10 cellular contexts compared by ENCODE assay signal in the genomic region with DNA sequence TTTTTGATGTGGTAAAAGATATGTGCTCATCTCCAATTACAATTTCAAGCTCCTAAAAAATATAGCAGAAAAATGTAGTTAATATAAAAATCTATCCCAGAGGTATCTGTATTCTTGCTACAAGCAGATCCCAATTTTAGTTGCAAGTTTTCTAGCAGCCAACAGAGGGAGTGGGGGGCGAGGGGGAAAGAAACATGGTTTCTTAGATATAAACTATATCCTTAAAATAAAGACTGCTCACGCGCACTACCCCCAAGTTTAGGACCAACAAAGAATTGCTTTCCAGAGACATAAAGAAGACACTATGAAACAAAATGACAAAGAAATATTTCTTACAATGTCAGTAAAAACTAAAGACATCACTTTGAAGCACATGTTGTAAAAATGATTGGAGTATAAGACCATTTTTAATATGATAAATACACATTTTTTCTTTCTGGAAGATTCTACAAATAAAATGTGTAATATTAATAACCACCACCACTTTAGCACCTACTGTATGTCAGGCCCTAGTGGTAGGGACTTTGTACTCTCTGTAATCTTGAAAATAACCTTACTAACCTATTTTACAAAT.
DNase-seq lines count a peak whose midpoint lies in the region; ATAC-seq and TF ChIP-seq lines count a peak whose summit lies in the region.
"Had no signal": no experiment of that assay in that cellular context is flagged by ENCODE, and none has a peak within 500 bp of the region (broad histone marks: within the 10 kb centered on the region; RNA-seq: fewer than 3 reads in every experiment).

No MANE protein-coding gene starts in this region.

- ATAC-seq in GM21723 (IDR thresholded peaks at IDR 0.05; ENCODE audit: unreplicated experiment) = no peak

- no peak overlapping the region for H3K27ac ChIP-seq in VCaP

- DNase-seq in DMS 273 (lab: John Stamatoyannopoulos, UW; ENCODE audit: unreplicated experiment) (peak; percentile 13), DMS 273 treated with DMSO at 0.1 percent for 48 hours (lab: John Stamatoyannopoulos, UW) (no peak), HCEC 1CT (peak; percentile 7), kidney glomerular epithelial cell (lab: John Stamatoyannopoulos, UW) (peak; percentile 4), NCI-H2171 (lab: John Stamatoyannopoulos, UW) (no peak)
- DNase-seq in stimulated activated CD4-positive, alpha-beta T cell treated with anti-CD3 and anti-CD28 coated beads, Interleukin-12 subunit alpha, Interleukin-12 subunit beta, amount 100 ng/mL, for 4 hours = no peak
- DNase-seq: 8988T; NK-92 treated with Interleukin-12 subunit alpha and Interleukin-12 subunit beta, amount 100 ng/mL, for 24 hours had no signal

- TF ChIP-seq CTCF in VCaP (conservative IDR thresholded peaks at IDR 0.05) = peak; percentile 74

Comparison
In these comparisons a context has a peak if more than half of its experiments do, and no peak if none do; other contexts are left out.
1. DNase-seq: peak in DMS 273 (single experiment), HCEC 1CT (single experiment) and kidney glomerular epithelial cell (single experiment); none in DMS 273 treated with DMSO at 0.1 percent for 48 hours (single experiment), NCI-H2171 (single experiment) and stimulated activated CD4-positive, alpha-beta T cell treated with anti-CD3 and anti-CD28 coated beads, Interleukin-12 subunit alpha, Interleukin-12 subunit beta, amount 100 ng/mL, for 4 hours (single experiment).